ENCODE assay signal across 1 cellular context in genomic region chr10:24465899-24466615, GRCh38.
TF ChIP-seq lines count a peak whose summit lies in the region.

No MANE protein-coding gene starts in this region.

TF ChIP-seq in IMR-90, 13 proteins besides CTCF, POLR2A, EP300 and RAD21:
- peak; percentile 55 for TF ChIP-seq BHLHE40 (IDR thresholded peaks at IDR 0.05; ENCODE audit: low read depth, low read length)
- peak; percentile 94 for TF ChIP-seq FOS (IDR thresholded peaks at IDR 0.05; ENCODE audit: low read depth, low read length)
- TF ChIP-seq ELK1 (IDR thresholded peaks at IDR 0.05; ENCODE audit: borderline replicate concordance, low read depth, low read length) = no peak
- TF ChIP-seq MAFK (IDR thresholded peaks at IDR 0.05; ENCODE audit: low read depth, low read length) = no peak
- TF ChIP-seq CEBPB (IDR thresholded peaks at IDR 0.05; ENCODE audit: low read depth, low read length) = no peak
- TF ChIP-seq CHD1 (IDR thresholded peaks at IDR 0.05; ENCODE audit: low read depth, low read length) = peak; percentile 25; the same call in 1 of the 2 replicates
- TF ChIP-seq SMC3 (IDR thresholded peaks at IDR 0.05; ENCODE audit: low read depth, low read length) = no peak
